9 cellular contexts compared by ENCODE assay signal in the genomic region with DNA sequence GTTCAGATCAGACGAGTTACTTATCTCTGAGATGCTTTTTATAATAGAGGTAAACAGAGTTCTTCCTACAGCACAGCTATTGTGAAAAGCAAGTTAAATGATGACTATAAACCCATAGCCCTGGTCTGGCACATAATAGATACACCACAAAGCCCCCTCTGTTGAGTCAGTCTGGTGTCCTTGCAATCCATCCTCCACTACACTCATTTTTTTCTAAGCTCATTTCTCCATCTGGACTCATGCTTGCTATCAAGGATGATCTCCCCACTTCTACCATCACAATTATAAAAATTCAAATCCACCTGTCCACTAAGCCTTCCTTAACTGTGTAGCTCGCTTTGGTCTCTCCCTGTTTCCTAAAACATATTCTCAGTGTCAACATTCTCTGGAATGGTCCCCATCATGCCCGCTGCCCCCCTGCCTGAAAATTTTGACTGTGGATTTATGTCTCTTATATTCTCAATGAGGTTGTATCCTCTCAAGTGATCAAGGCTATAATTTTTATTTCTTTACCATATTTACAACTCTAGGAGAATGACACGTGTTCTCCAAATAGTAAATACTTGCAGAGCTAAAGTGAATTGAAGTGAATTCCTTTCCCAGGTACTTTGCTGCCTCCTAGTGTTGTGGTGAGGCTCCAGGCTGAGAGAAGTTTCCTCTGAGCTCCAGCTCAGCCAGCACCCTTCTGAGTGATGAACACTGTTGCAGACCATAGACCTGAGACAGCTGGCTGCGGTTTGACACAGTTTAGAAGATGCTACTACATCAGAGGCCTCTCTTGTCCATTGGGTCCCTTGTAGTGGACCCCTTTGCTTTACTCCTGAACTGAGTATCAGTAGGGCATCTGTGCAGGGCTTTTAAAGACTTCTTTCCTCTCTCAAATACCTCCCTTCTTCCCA.
DNase-seq lines count a peak whose midpoint lies in the region; ATAC-seq lines count a peak whose summit lies in the region.
"Had no signal": no experiment of that assay in that cellular context is flagged by ENCODE, and none has a peak within 500 bp of the region (broad histone marks: within the 10 kb centered on the region; RNA-seq: fewer than 3 reads in every experiment).

No MANE protein-coding gene starts in this region.

- ATAC-seq in GM21381 (IDR thresholded peaks at IDR 0.05; ENCODE audit: unreplicated experiment) (no peak), GM19397 (IDR thresholded peaks at IDR 0.05; ENCODE audit: unreplicated experiment) (no peak)

- H3K4me3 ChIP-seq in H7 (ENCODE audit: insufficient read depth, low read depth, low read length): no peak overlapping the region
- H3K4me3 ChIP-seq: SK-N-MC had no signal

- DNase-seq in DMS153 (lab: John Stamatoyannopoulos, UW): peak; percentile 69
- peak; percentile 48 for DNase-seq in H7
- peak; percentile 41 for DNase-seq in NCI-H2196 (lab: John Stamatoyannopoulos, UW; ENCODE audit: unreplicated experiment)
- peak; percentile 3 for DNase-seq in amniotic epithelial cell (ENCODE audit: low read depth)
- peak; percentile 22 to 28 for DNase-seq in hippocampal formation (lab: John Stamatoyannopoulos, UW)
- DNase-seq in stimulated activated CD4-positive, alpha-beta T cell treated with anti-CD3 and anti-CD28 coated beads, Interleukin-4, amount 100 ng/mL, for 48 hours (ENCODE audit: low read depth in 2 of 2): peak; percentile 1 to 5

- H3K36me3 ChIP-seq in H7 (replicated peaks; ENCODE audit: control insufficient read depth, insufficient read depth, low read length): no peaks in the 10 kb centered on the region

- H3K27me3 ChIP-seq in H7 (ENCODE audit: control insufficient read depth, insufficient read depth, low read length): no peaks in the 10 kb centered on the region

Comparison
In these comparisons a context has a peak if more than half of its experiments do, and no peak if none do; other contexts are left out.
1. DNase-seq: peak in every context shown above with its lines; median percentile 69 in DMS153; 48 in H7; 41 in NCI-H2196; 25 in hippocampal formation; 3 in amniotic epithelial cell; 3 in stimulated activated CD4-positive, alpha-beta T cell treated with anti-CD3 and anti-CD28 coated beads, Interleukin-4, amount 100 ng/mL, for 48 hours.